25 cellular contexts compared by ENCODE assay signal in genomic region chr6:129667034-129667433, GRCh38. TPM values are rescaled to one million over a fixed set of nuclear protein-coding genes. Genes with fewer than 3 reads are reported as not detected.
DNase-seq lines count a peak whose midpoint lies in the region; ATAC-seq and TF ChIP-seq lines count a peak whose summit lies in the region.
"Had no signal": no experiment of that assay in that cellular context is flagged by ENCODE, and none has a peak within 500 bp of the region (broad histone marks: within the 10 kb centered on the region; RNA-seq: fewer than 3 reads in every experiment).

No MANE protein-coding gene starts in this region.

- H3K9me2 ChIP-seq in HCT116 (ENCODE audit: insufficient read depth), result no peaks in the 10 kb centered on the region

- no peaks in the 10 kb centered on the region for H3K27me3 Mint-ChIP-seq in mesothelial cell of epicardium (ENCODE audit: low read depth)
- no peaks in the 10 kb centered on the region for H3K27me3 Mint-ChIP-seq in CD4-positive, alpha-beta T cell
- H3K27me3 Mint-ChIP-seq: B cell; central memory CD8-positive, alpha-beta T cell; type B pancreatic cell had no signal

- H3K36me3 Mint-ChIP-seq in mesothelial cell of epicardium, result no peaks in the 10 kb centered on the region
- no peaks in the 10 kb centered on the region for H3K36me3 Mint-ChIP-seq in CD4-positive, alpha-beta T cell (ENCODE audit: low read depth)
- H3K36me3 Mint-ChIP-seq: activated naive CD4-positive, alpha-beta T cell treated with anti-CD3 and anti-CD28 coated beads, Interleukin-2, amount 50 U/mL, for 72 hours; type B pancreatic cell; WTC11 had no signal

- RAD21 ChIA-PET in HCT116 (lab: Charles Lee; ENCODE audit: low non-redundant PET in 1 of 2, low total read pairs in 2 of 2, uncharacterized antibody in 2 of 2, unreplicated experiment in 2 of 2), result no interaction called here

- H4K20me1 ChIP-seq in HCT116 (ENCODE audit: insufficient read depth) (no peaks in the 10 kb centered on the region), osteoblast (ENCODE audit: insufficient read depth, low read length) (no peaks in the 10 kb centered on the region)

- H3K36me3 ChIP-seq in HCT116 (ENCODE audit: control insufficient read depth in 1 of 2, insufficient read depth in 2 of 2, low read length in 2 of 2) (no peaks in the 10 kb centered on the region), Panc1 (ENCODE audit: control insufficient read depth, insufficient read depth, low read length) (no peaks in the 10 kb centered on the region), osteoblast (ENCODE audit: insufficient read depth, low read length) (no peaks in the 10 kb centered on the region), A673 (ENCODE audit: insufficient read depth, low read length, poor library complexity, severe bottlenecking) (no peaks in the 10 kb centered on the region)
- H3K36me3 ChIP-seq: ascending aorta had no signal

- H3K4me1 ChIP-seq in HCT116 (ENCODE audit: control insufficient read depth in 1 of 2, insufficient read depth in 2 of 2, low read length in 2 of 2), result peaks cover 84 to 94% of the 10 kb centered on the region in 2 experiments
- H3K4me1 ChIP-seq in Panc1 (ENCODE audit: control insufficient read depth, insufficient read depth, low read length), result peaks cover 18% of the 10 kb centered on the region
- peaks cover 20% of the 10 kb centered on the region for H3K4me1 ChIP-seq in osteoblast (ENCODE audit: insufficient read depth, low read length)
- peaks cover 35% of the 10 kb centered on the region for H3K4me1 ChIP-seq in A673 (ENCODE audit: insufficient read depth, low read length, poor library complexity, severe bottlenecking)

- no peak for ATAC-seq in HCT116
- no peak for ATAC-seq in Panc1
- no peak for ATAC-seq in CD4-positive, alpha-beta T cell (ENCODE audit: poor library complexity)
- ATAC-seq: activated naive CD4-positive, alpha-beta T cell treated with anti-CD3 and anti-CD28 coated beads, Interleukin-2, amount 50 U/mL, for 72 hours; GM23338 had no signal

- intact Hi-C loops in HCT116 (cut with micrococcal nuclease), result loop anchor here (2.0 to 5.0 kb wide), 2 partner anchors 66 to 170 kb away; no protein-coding TSS in a partner anchor
- intact Hi-C loops in Panc1 (cut with micrococcal nuclease; ENCODE audit: unreplicated experiment), result no loop called here
- intact Hi-C loops in A673 (cut with micrococcal nuclease; ENCODE audit: unreplicated experiment), result no loop called here
- intact Hi-C loops in CD4-positive, alpha-beta T cell (cut with DNase I, micrococcal nuclease), result no loop called here

- H3K4me3 ChIP-seq in HCT116 (replicated peaks in 1 of 2; ENCODE audit: low read depth in 1 of 2, low read length in 2 of 2) (no peak overlapping the region), Panc1 (ENCODE audit: low read depth in 2 of 2, low read length in 2 of 2) (no peak overlapping the region), osteoblast (ENCODE audit: insufficient read depth, low read length) (no peak overlapping the region), A673 (ENCODE audit: low read depth, low read length, poor library complexity, severe bottlenecking) (no peak overlapping the region)
- H3K4me3 ChIP-seq: ascending aorta, GM23338, lung had no signal

- CTCF ChIA-PET in HCT116 (lab: Charles Lee), result no interaction called here
- CTCF ChIA-PET in Panc1 (lab: Charles Lee), result no interaction called here
- CTCF ChIA-PET in A673 (lab: Charles Lee), result no interaction called here
- CTCF ChIA-PET in CD4-positive, alpha-beta T cell (lab: Charles Lee), result no interaction called here

- H3K27me3 ChIP-seq in HCT116 (ENCODE audit: insufficient read depth, low read length) (no peaks in the 10 kb centered on the region), Panc1 (ENCODE audit: control insufficient read depth, insufficient read depth, low read length) (no peaks in the 10 kb centered on the region), osteoblast (ENCODE audit: insufficient read depth, low read length) (no peaks in the 10 kb centered on the region), A673 (replicated peaks; ENCODE audit: insufficient read depth, low read depth, low read length, poor library complexity) (no peaks in the 10 kb centered on the region)
- H3K27me3 ChIP-seq in CD4-positive, alpha-beta T cell (ENCODE audit: control insufficient read depth, insufficient read depth, low read length), result no peaks in the 10 kb centered on the region
- H3K27me3 ChIP-seq: ascending aorta had no signal

- DNase-seq in HCT116 (ENCODE audit: low read depth, low spot score) (no peak), Panc1 (ENCODE audit: low read depth, low spot score) (no peak), epithelial cell of prostate (ENCODE audit: low read depth, low spot score) (no peak), osteoblast (ENCODE audit: insufficient read length, low spot score, missing footprints) (no peak), NCI-H82 treated with DMSO at 0.1 percent for 48 hours (lab: John Stamatoyannopoulos, UW; ENCODE audit: unreplicated experiment) (no peak), mesothelial cell of epicardium (ENCODE audit: low spot score in 2 of 2, unreplicated experiment in 2 of 2) (no peak), A673 (ENCODE audit: low spot score) (no peak)
- no peak for DNase-seq in CD4-positive, alpha-beta T cell
- DNase-seq: activated CD4-positive, alpha-beta T cell treated with anti-CD3 and anti-CD28 coated beads, Interleukin-2, amount 50 U/mL, for 1 hour; DMS53; kidney glomerular epithelial cell; NCI-H146; NCI-H524 treated with DMSO at 0.1 percent for 48 hours; Right ventricle myocardium superior; T1000 had no signal

- POLR2A ChIA-PET in HCT116 (lab: Charles Lee), result no interaction called here
- POLR2A ChIA-PET in Panc1 (lab: Charles Lee), result no interaction called here
- POLR2A ChIA-PET in A673 (lab: Charles Lee; ENCODE audit: low non-redundant PET), result no interaction called here
- POLR2A ChIA-PET in CD4-positive, alpha-beta T cell (lab: Charles Lee), result no interaction called here

- peak in 2 of 3 experiments; percentile 8 to 15; a peak in 1 of 6 replicates for TF ChIP-seq CTCF in HCT116 (IDR thresholded peaks at IDR 0.05 in 2 of 3, conservative IDR thresholded peaks at IDR 0.05 in 1 of 3; ENCODE audit: borderline replicate concordance in 1 of 3, insufficient read depth in 1 of 3, low read depth in 2 of 3, low read length in 2 of 3)
- peak; percentile 26; the same call in 1 of the 2 replicates for TF ChIP-seq CTCF in Panc1 (IDR thresholded peaks at IDR 0.05)
- peak; percentile 24 for TF ChIP-seq CTCF in osteoblast (IDR thresholded peaks at IDR 0.05; ENCODE audit: extremely low read depth, low read depth, low read length)
- no peak for TF ChIP-seq CTCF in mesothelial cell of epicardium (IDR thresholded peaks at IDR 0.05; ENCODE audit: unreplicated experiment)
- no peak for TF ChIP-seq CTCF in A673 (conservative IDR thresholded peaks at IDR 0.05; ENCODE audit: low read depth, low read length)
- TF ChIP-seq CTCF in CD4-positive, alpha-beta T cell (IDR thresholded peaks at IDR 0.05), result no peak

- no peaks in the 10 kb centered on the region for H3K9me3 Mint-ChIP-seq in mesothelial cell of epicardium
- H3K9me3 Mint-ChIP-seq in CD4-positive, alpha-beta T cell, result no peaks in the 10 kb centered on the region
- H3K9me3 Mint-ChIP-seq: activated naive CD4-positive, alpha-beta T cell treated with anti-CD3 and anti-CD28 coated beads, Interleukin-2, amount 50 U/mL, for 72 hours; activated T-helper 1 cell treated with anti-CD3 and anti-CD28 coated beads, Interleukin-12 subunit alpha, Interleukin-12 subunit beta, Interleukin-2, Interleukin-4 antibody, amounts not matched to agents 30 ng/mL and 10 ng/mL and 1 ng/mL, durations not matched to agents 14 hours and 24 hours and 36 hours; central memory CD8-positive, alpha-beta T cell; GM23338; type B pancreatic cell; WTC11 had no signal

- no peak for TF ChIP-seq POLR2A in HCT116 (IDR thresholded peaks at IDR 0.05; ENCODE audit: borderline replicate concordance, extremely low read depth, insufficient read depth, insufficient read length)

- H3K27ac Mint-ChIP-seq in mesothelial cell of epicardium, result no peak overlapping the region
- H3K27ac Mint-ChIP-seq in CD4-positive, alpha-beta T cell, result no peak overlapping the region
- H3K27ac Mint-ChIP-seq: activated naive CD4-positive, alpha-beta T cell treated with anti-CD3 and anti-CD28 coated beads, Interleukin-2, amount 50 U/mL, for 72 hours; activated T-helper 1 cell treated with anti-CD3 and anti-CD28 coated beads, Interleukin-12 subunit alpha, Interleukin-12 subunit beta, Interleukin-2, Interleukin-4 antibody, amounts not matched to agents 30 ng/mL and 10 ng/mL and 1 ng/mL, durations not matched to agents 14 hours and 24 hours and 36 hours; B cell; GM23338; type B pancreatic cell had no signal

- in situ Hi-C loops in Panc1 (cut with HindIII; ENCODE audit: low pct_unique_long_range_greater_than_20kb, low sequenced_read_pairs), result no loop called here

- H2AFZ ChIP-seq in HCT116 (ENCODE audit: low read depth, low read length, poor library complexity, severe bottlenecking), result no peak overlapping the region
- no peak overlapping the region for H2AFZ ChIP-seq in osteoblast (ENCODE audit: low read length)
- H2AFZ ChIP-seq: GM23338 had no signal

- H3K27ac ChIP-seq in HCT116 (ENCODE audit: low read depth, low read length) (peak overlapping the region; percentile 87; the same call in 1 of the 2 replicates), Panc1 (ENCODE audit: low read length) (no peak overlapping the region; the same call in 1 of the 2 replicates), epithelial cell of prostate (peak overlapping the region; percentile 32), osteoblast (ENCODE audit: low read depth, low read length) (no peak overlapping the region), A673 (ENCODE audit: low read depth, low read length, poor library complexity, severe bottlenecking) (no peak overlapping the region)
- no peak overlapping the region for H3K27ac ChIP-seq in CD4-positive, alpha-beta T cell (ENCODE audit: low read depth, low read length)
- H3K27ac ChIP-seq: ascending aorta, KMS-11 had no signal

- H3K9me3 ChIP-seq in HCT116 (ENCODE audit: control insufficient read depth in 1 of 2, insufficient read depth in 1 of 2, low read depth in 1 of 2, low read length in 2 of 2) (no peaks in the 10 kb centered on the region), Panc1 (ENCODE audit: control insufficient read depth, insufficient read depth, low read depth, low read length) (no peaks in the 10 kb centered on the region), osteoblast (ENCODE audit: low read depth, low read length) (no peaks in the 10 kb centered on the region), A673 (ENCODE audit: low read depth, low read length, poor library complexity, severe bottlenecking) (no peaks in the 10 kb centered on the region)
- H3K9me3 ChIP-seq in CD4-positive, alpha-beta T cell (ENCODE audit: control insufficient read depth, low read length), result no peaks in the 10 kb centered on the region
- H3K9me3 ChIP-seq: ascending aorta had no signal

- peaks cover 79% of the 10 kb centered on the region for H3K79me2 ChIP-seq in HCT116 (ENCODE audit: insufficient read depth, low read length)
- peaks cover 88% of the 10 kb centered on the region for H3K79me2 ChIP-seq in osteoblast (ENCODE audit: insufficient read depth, low read length)

- no peak overlapping the region for H3K9ac ChIP-seq in HCT116 (ENCODE audit: low read length)
- H3K9ac ChIP-seq: KMS-11 had no signal

- peaks cover 32% of the 10 kb centered on the region for H3K4me1 Mint-ChIP-seq in mesothelial cell of epicardium
- peaks cover 18% of the 10 kb centered on the region for H3K4me1 Mint-ChIP-seq in CD4-positive, alpha-beta T cell (ENCODE audit: low read depth)

- H3K4me3 Mint-ChIP-seq in mesothelial cell of epicardium, result no peak overlapping the region
- H3K4me3 Mint-ChIP-seq in CD4-positive, alpha-beta T cell, result no peak overlapping the region
- H3K4me3 Mint-ChIP-seq: activated T-helper 1 cell treated with anti-CD3 and anti-CD28 coated beads, Interleukin-12 subunit alpha, Interleukin-12 subunit beta, Interleukin-2, Interleukin-4 antibody, amounts not matched to agents 30 ng/mL and 10 ng/mL and 1 ng/mL, durations not matched to agents 14 hours and 24 hours and 36 hours; B cell; central memory CD8-positive, alpha-beta T cell; GM23338; type B pancreatic cell; WTC11 had no signal

- BruUV-seq in HCT116 (replicated peaks; lab: Mats Ljungman, UMichigan) (no TSS peak), Panc1 (replicated peaks; lab: Mats Ljungman, UMichigan) (no TSS peak), A673 (replicated peaks; lab: Mats Ljungman, UMichigan) (no TSS peak)

- H3K4me2 ChIP-seq in HCT116 (ENCODE audit: low read length) (peak overlapping the region; percentile 52; the same call in 1 of the 2 replicates), osteoblast (ENCODE audit: insufficient read depth, low read length) (peak overlapping the region; percentile 39)
- H3K4me2 ChIP-seq: GM23338, KMS-11 had no signal

- TF ChIP-seq RAD21 in HCT116 (IDR thresholded peaks at IDR 0.05; ENCODE audit: low read depth), result peak; percentile 48

RNA-seq across cellular contexts. Expression of gene ARHGAP18, which starts 42.9 kb away (rescaled TPM):
- total RNA-seq in HCT116 (2021; ENCODE audit: unreplicated experiment) (70.3 TPM), Panc1 (2021; ENCODE audit: unreplicated experiment) (11.6 TPM), osteoblast (16.8 and 21.0 TPM in 2 replicates), mesothelial cell of epicardium (8.1 to 10.5 TPM (median 10.2 TPM) in 3 replicates), A673 (2021) (12.7 and 14.2 TPM in 2 replicates)
- 20.1 and 25.5 TPM in 2 replicates for polyA plus RNA-seq in HCT116 (2012)
- polyA plus RNA-seq in Panc1 (2012; ENCODE audit: insufficient read length), result 1.6 TPM
- total RNA-seq in CD4-positive, alpha-beta T cell, result 1 to 10 TPM in 1 of 2 experiments, under 1 TPM in 1; 0.71 to 1.3 TPM

Comparison
In these comparisons a context has a peak if more than half of its experiments do, and no peak if none do; other contexts are left out.
1. H3K27ac ChIP-seq: peak in HCT116 (single experiment) and epithelial cell of prostate (single experiment); none in Panc1 (single experiment), osteoblast (single experiment), A673 (single experiment) and CD4-positive, alpha-beta T cell (single experiment).
2. CTCF ChIP-seq: peak in HCT116 (2 of 3), Panc1 (single experiment) and osteoblast (single experiment); none in mesothelial cell of epicardium (single experiment), A673 (single experiment) and CD4-positive, alpha-beta T cell (single experiment).